In genomic region chr1:70355111-70355407, GRCh38 we compare ENCODE assay signal across 8 cellular contexts. TPM values are rescaled to one million over a fixed set of nuclear protein-coding genes. Genes with fewer than 3 reads are reported as not detected.
DNase-seq lines count a peak whose midpoint lies in the region; ATAC-seq and TF ChIP-seq lines count a peak whose summit lies in the region.

No MANE protein-coding gene starts in this region.

- H3K9me3 ChIP-seq in iPS DF 6.9 (ENCODE audit: control insufficient read depth, insufficient read depth, low read length) (no peaks in the 10 kb centered on the region), smooth muscle cell (replicated peaks; ENCODE audit: low read depth) (no peaks in the 10 kb centered on the region)

- no CpG with 5 or more reads among the region's 6 CpGs for WGBS in iPS DF 6.9 (ENCODE audit: insufficient coverage, insufficient read length)
- 32% methylated on average over 6 of the region's 6 CpGs for WGBS in smooth muscle cell (ENCODE audit: low lambda C conversion rate)

- H3K4me1 ChIP-seq in iPS DF 6.9 (ENCODE audit: control insufficient read depth, insufficient read depth, low read length): no peaks in the 10 kb centered on the region
- peaks cover 14% of the 10 kb centered on the region for H3K4me1 ChIP-seq in smooth muscle cell (ENCODE audit: low read depth)

- no peak for TF ChIP-seq CTCF in smooth muscle cell (IDR thresholded peaks at IDR 0.05; ENCODE audit: borderline replicate concordance, insufficient read depth, poor library complexity, severe bottlenecking)

- peak overlapping the region; percentile 93 for H3K27ac Mint-ChIP-seq in activated CD8-positive, alpha-beta T cell treated with anti-CD3 and anti-CD28 coated beads, Interleukin-2, amount 10 ng/mL, durations not matched to agents 7 days and 5 days

- CTCF ChIA-PET in HEK293T (lab: Yijun Ruan, JAX): interaction anchor here (0.7 kb wide), 1 partner anchor 427 kb away, joined by 4 read pairs; no protein-coding TSS in a partner anchor
- CTCF ChIA-PET in activated CD8-positive, alpha-beta T cell treated with anti-CD3 and anti-CD28 coated beads, Interleukin-2, amount 10 ng/mL, durations not matched to agents 7 days and 5 days (lab: Charles Lee): interaction anchor here (1.0 to 3.1 kb wide), 3 partner anchors 54 to 59 kb away, joined by 3 to 23 read pairs (median 3); partner anchors contain the start of gene CTH

- H3K36me3 Mint-ChIP-seq in activated CD8-positive, alpha-beta T cell treated with anti-CD3 and anti-CD28 coated beads, Interleukin-2, amount 10 ng/mL, durations not matched to agents 7 days and 5 days (ENCODE audit: low read depth): peaks cover 27% of the 10 kb centered on the region

- POLR2A ChIA-PET in HEK293T (lab: Yijun Ruan, JAX): interaction anchor here (0.6 to 3.8 kb wide), 20 partner anchors 8 to 149 kb away, joined by 3 to 103 read pairs (median 4); partner anchors contain the start of genes CTH, LRRC40 and SRSF11
- POLR2A ChIA-PET in activated CD8-positive, alpha-beta T cell treated with anti-CD3 and anti-CD28 coated beads, Interleukin-2, amount 10 ng/mL, durations not matched to agents 7 days and 5 days (lab: Charles Lee): interaction anchor here (0.6 to 4.0 kb wide), 12 partner anchors 8 to 150 kb away, joined by 3 to 162 read pairs (median 4); partner anchors contain the start of genes CTH, LRRC40 and SRSF11

- DNase-seq in HEK293T (ENCODE audit: extremely low spot score) (no peak), iPS DF 6.9 (ENCODE audit: low read depth, low spot score) (no peak), smooth muscle cell (lab: John Stamatoyannopoulos, UW; ENCODE audit: unreplicated experiment) (no peak), midbrain (lab: John Stamatoyannopoulos, UW) (no peak)
- DNase-seq in activated CD8-positive, alpha-beta T cell treated with anti-CD3 and anti-CD28 coated beads, Interleukin-2, amount 10 ng/mL, durations not matched to agents 7 days and 5 days: no peak

- no peak overlapping the region for H2AFZ ChIP-seq in smooth muscle cell (ENCODE audit: low read depth)

- H3K4me3 ChIP-seq in iPS DF 6.9 (ENCODE audit: low read length): peak overlapping the region; percentile 92; the same call in 1 of the 2 replicates
- H3K4me3 ChIP-seq in smooth muscle cell: peak overlapping the region; percentile 81

- peaks cover 35% of the 10 kb centered on the region for H3K4me1 Mint-ChIP-seq in activated CD8-positive, alpha-beta T cell treated with anti-CD3 and anti-CD28 coated beads, Interleukin-2, amount 10 ng/mL, durations not matched to agents 7 days and 5 days (ENCODE audit: low read depth)

- no peak for ATAC-seq in activated CD8-positive, alpha-beta T cell treated with anti-CD3 and anti-CD28 coated beads, Interleukin-2, amount 10 ng/mL, durations not matched to agents 7 days and 5 days
- ATAC-seq in HG03095 (IDR thresholded peaks at IDR 0.05; ENCODE audit: unreplicated experiment) (no peak), HG03039 (IDR thresholded peaks at IDR 0.05; ENCODE audit: unreplicated experiment) (no peak), HG03159 (IDR thresholded peaks at IDR 0.05; ENCODE audit: unreplicated experiment) (no peak)

- H3K79me2 ChIP-seq in smooth muscle cell (ENCODE audit: low read depth): peaks cover 40% of the 10 kb centered on the region

- H3K4me3 Mint-ChIP-seq in activated CD8-positive, alpha-beta T cell treated with anti-CD3 and anti-CD28 coated beads, Interleukin-2, amount 10 ng/mL, durations not matched to agents 7 days and 5 days: peak overlapping the region; percentile 91

- H3K9ac ChIP-seq in smooth muscle cell (ENCODE audit: low read depth): peak overlapping the region; percentile 99

- H3K27ac ChIP-seq in iPS DF 6.9 (ENCODE audit: low read length) (no peak overlapping the region), smooth muscle cell (ENCODE audit: low read depth) (peak overlapping the region; percentile 96)

- H3K9me3 Mint-ChIP-seq in activated CD8-positive, alpha-beta T cell treated with anti-CD3 and anti-CD28 coated beads, Interleukin-2, amount 10 ng/mL, durations not matched to agents 7 days and 5 days (ENCODE audit: insufficient read depth): no peaks in the 10 kb centered on the region

- peak overlapping the region; percentile 99 for H3K4me2 ChIP-seq in smooth muscle cell

- peaks cover 32% of the 10 kb centered on the region for H4K20me1 ChIP-seq in smooth muscle cell (ENCODE audit: low read depth)

- no peaks in the 10 kb centered on the region for H3K36me3 ChIP-seq in iPS DF 6.9 (ENCODE audit: control insufficient read depth, insufficient read depth, low read length)
- no peaks in the 10 kb centered on the region for H3K36me3 ChIP-seq in smooth muscle cell (ENCODE audit: low read depth)

- no peaks in the 10 kb centered on the region for H3K27me3 Mint-ChIP-seq in activated CD8-positive, alpha-beta T cell treated with anti-CD3 and anti-CD28 coated beads, Interleukin-2, amount 10 ng/mL, durations not matched to agents 7 days and 5 days (ENCODE audit: low read depth)

- peaks cover 8% of the 10 kb centered on the region for H3F3A ChIP-seq in smooth muscle cell (ENCODE audit: low read depth)

- H3K27me3 ChIP-seq in iPS DF 6.9 (ENCODE audit: control insufficient read depth, insufficient read depth, low read length) (no peaks in the 10 kb centered on the region), smooth muscle cell (ENCODE audit: low read depth) (no peaks in the 10 kb centered on the region)

TF ChIP-seq in HEK293T, 16 proteins besides CTCF, POLR2A, EP300 and RAD21:
- TF ChIP-seq ZNF384 (IDR thresholded peaks at IDR 0.05): 0 out of 2 replicates have a peak, but pooled peaks have one; percentile 7
- TF ChIP-seq FOXM1 (IDR thresholded peaks at IDR 0.05; ENCODE audit: borderline replicate concordance): no peak; the same call in 1 of the 2 replicates
- TF ChIP-seq TARDBP (IDR thresholded peaks at IDR 0.05): no peak
- TF ChIP-seq ARNT (IDR thresholded peaks at IDR 0.05): no peak
- TF ChIP-seq LEF1 (IDR thresholded peaks at IDR 0.05; ENCODE audit: borderline replicate concordance): no peak
- TF ChIP-seq L3MBTL2 (conservative IDR thresholded peaks at IDR 0.05): no peak; the same call in 1 of the 2 replicates
TF ChIP-seq in HEK293T: peak in this region for 1.

RNA-seq across cellular contexts. Expression of gene ANKRD13C, which starts 0.5 kb away (rescaled TPM):
- total RNA-seq in activated CD8-positive, alpha-beta T cell treated with anti-CD3 and anti-CD28 coated beads, Interleukin-2, amount 10 ng/mL, durations not matched to agents 7 days and 5 days: 10 to 100 TPM; 25.0 to 26.8 TPM
- total RNA-seq in smooth muscle cell: 27.6 and 35.5 TPM in 2 replicates
- 13.9 and 18.3 TPM in 2 replicates for polyA plus RNA-seq in smooth muscle cell

RNA-seq across cellular contexts. Expression of gene CTH, which starts 56.0 kb away (rescaled TPM):
- 1 to 10 TPM; 4.1 to 5.9 TPM for total RNA-seq in activated CD8-positive, alpha-beta T cell treated with anti-CD3 and anti-CD28 coated beads, Interleukin-2, amount 10 ng/mL, durations not matched to agents 7 days and 5 days
- total RNA-seq in smooth muscle cell: 6.5 and 12.8 TPM in 2 replicates
- 11.9 and 13.1 TPM in 2 replicates for polyA plus RNA-seq in smooth muscle cell
